Comparison of ENCODE assay signal across 2 cellular contexts in the genomic region with DNA sequence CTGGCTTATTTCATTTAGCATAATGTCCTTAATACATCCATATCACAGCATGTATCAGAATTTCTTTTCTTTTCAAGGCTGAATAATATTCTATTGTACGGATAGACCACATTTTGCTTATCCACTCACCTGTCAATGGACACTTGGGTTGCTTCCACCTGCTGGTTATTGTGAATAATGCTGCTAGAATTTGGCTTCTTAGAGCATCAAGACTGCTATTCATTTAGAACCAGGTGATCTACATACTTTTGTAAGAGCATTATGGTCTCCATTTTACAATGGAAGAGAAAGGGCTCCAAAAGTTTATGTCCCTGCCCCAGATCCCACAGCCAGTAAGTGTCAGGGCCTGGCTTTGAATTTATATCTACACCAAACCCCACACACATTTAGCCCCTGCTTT.
TF ChIP-seq lines count a peak whose summit lies in the region.

No MANE protein-coding gene starts in this region.

TF ChIP-seq in HCT116, 20 proteins besides CTCF, POLR2A, EP300 and RAD21:
- TF ChIP-seq REST (IDR thresholded peaks at IDR 0.05; ENCODE audit: low read depth): no peak
- no peak for TF ChIP-seq EZH2 (IDR thresholded peaks at IDR 0.05)
- TF ChIP-seq EZH2phosphoT487 (IDR thresholded peaks at IDR 0.05; ENCODE audit: borderline replicate concordance): no peak
- TF ChIP-seq CBX3 (IDR thresholded peaks at IDR 0.05; ENCODE audit: low read depth): peak; percentile 71
- no peak for TF ChIP-seq JUND (IDR thresholded peaks at IDR 0.05)
- TF ChIP-seq SIN3A (IDR thresholded peaks at IDR 0.05; ENCODE audit: low read depth): no peak
TF ChIP-seq in HCT116: peak in this region for 1.

TF ChIP-seq in SK-N-SH, 30 proteins besides CTCF, POLR2A, EP300 and RAD21 (continued from another document):
- TF ChIP-seq USF1 (IDR thresholded peaks at IDR 0.05; ENCODE audit: borderline replicate concordance, low read depth): no peak
- no peak for TF ChIP-seq ELF1 (IDR thresholded peaks at IDR 0.05)
- no peak for TF ChIP-seq RFX5 (IDR thresholded peaks at IDR 0.05; ENCODE audit: low read length)
- no peak for TF ChIP-seq TCF12 (IDR thresholded peaks at IDR 0.05)
- TF ChIP-seq MAX (IDR thresholded peaks at IDR 0.05; ENCODE audit: low read depth): no peak
- no peak for TF ChIP-seq SMC3 (IDR thresholded peaks at IDR 0.05; ENCODE audit: low read depth, low read length)
- TF ChIP-seq, protein P1, sequence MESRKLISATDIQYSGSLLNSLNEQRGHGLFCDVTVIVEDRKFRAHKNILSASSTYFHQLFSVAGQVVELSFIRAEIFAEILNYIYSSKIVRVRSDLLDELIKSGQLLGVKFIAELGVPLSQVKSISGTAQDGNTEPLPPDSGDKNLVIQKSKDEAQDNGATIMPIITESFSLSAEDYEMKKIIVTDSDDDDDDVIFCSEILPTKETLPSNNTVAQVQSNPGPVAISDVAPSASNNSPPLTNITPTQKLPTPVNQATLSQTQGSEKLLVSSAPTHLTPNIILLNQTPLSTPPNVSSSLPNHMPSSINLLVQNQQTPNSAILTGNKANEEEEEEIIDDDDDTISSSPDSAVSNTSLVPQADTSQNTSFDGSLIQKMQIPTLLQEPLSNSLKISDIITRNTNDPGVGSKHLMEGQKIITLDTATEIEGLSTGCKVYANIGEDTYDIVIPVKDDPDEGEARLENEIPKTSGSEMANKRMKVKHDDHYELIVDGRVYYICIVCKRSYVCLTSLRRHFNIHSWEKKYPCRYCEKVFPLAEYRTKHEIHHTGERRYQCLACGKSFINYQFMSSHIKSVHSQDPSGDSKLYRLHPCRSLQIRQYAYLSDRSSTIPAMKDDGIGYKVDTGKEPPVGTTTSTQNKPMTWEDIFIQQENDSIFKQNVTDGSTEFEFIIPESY (IDR thresholded peaks at IDR 0.05; ENCODE audit: borderline replicate concordance, low read depth): no peak
- TF ChIP-seq RCOR1 (IDR thresholded peaks at IDR 0.05; ENCODE audit: low read length): no peak
